ENCODE assay signal across 1 cellular context in the genomic region with DNA sequence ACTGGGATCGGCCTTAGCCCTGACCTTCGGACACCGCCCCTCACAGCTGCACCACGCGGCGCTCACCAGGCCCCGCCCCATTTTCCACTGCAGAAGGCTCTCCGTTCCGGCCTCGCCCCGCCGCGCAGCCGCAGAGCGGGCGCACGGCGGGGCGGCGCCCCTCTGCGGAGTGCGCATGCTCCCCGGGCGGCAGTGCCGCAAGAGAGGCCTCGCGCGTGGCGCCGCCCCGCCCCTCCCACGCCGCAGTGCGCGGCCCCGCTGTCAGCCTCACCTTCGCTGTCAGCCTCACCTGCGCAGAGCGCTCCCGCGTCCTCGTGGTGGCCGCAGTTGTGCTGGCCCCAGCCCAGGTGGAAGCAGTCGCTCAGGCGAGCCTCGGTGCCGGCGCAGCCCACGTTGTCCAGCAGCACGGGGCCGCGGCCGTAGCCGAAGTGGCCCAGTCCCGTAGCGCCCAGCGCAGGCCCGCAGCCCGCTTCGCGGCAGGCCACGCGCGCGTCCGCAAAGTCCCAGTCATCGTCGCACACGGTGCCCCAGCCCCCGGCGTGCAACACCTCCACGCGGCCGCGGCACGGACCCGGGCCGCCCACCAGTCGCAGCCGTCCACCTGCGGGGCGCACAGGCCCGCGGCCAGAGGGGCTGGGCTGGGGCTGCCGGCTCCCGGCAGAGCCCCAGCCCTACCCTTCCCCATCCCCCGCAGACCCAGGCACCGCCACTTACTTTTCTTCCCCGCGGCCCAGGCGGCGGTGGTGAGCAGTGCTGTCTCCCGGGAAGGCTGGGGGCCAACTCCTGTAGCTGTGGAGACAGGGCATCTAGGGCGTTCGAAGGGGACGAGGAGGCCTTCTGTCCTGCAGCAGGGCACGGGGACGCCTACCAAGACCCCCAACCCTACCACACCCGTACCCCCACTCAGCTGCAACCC.
TF ChIP-seq lines count a peak whose summit lies in the region.

No MANE protein-coding gene starts in this region.

TF ChIP-seq in HepG2, 621 proteins besides CTCF, POLR2A, EP300 and RAD21 (continued from another document and continues in another):
- TF ChIP-seq, protein P1, sequence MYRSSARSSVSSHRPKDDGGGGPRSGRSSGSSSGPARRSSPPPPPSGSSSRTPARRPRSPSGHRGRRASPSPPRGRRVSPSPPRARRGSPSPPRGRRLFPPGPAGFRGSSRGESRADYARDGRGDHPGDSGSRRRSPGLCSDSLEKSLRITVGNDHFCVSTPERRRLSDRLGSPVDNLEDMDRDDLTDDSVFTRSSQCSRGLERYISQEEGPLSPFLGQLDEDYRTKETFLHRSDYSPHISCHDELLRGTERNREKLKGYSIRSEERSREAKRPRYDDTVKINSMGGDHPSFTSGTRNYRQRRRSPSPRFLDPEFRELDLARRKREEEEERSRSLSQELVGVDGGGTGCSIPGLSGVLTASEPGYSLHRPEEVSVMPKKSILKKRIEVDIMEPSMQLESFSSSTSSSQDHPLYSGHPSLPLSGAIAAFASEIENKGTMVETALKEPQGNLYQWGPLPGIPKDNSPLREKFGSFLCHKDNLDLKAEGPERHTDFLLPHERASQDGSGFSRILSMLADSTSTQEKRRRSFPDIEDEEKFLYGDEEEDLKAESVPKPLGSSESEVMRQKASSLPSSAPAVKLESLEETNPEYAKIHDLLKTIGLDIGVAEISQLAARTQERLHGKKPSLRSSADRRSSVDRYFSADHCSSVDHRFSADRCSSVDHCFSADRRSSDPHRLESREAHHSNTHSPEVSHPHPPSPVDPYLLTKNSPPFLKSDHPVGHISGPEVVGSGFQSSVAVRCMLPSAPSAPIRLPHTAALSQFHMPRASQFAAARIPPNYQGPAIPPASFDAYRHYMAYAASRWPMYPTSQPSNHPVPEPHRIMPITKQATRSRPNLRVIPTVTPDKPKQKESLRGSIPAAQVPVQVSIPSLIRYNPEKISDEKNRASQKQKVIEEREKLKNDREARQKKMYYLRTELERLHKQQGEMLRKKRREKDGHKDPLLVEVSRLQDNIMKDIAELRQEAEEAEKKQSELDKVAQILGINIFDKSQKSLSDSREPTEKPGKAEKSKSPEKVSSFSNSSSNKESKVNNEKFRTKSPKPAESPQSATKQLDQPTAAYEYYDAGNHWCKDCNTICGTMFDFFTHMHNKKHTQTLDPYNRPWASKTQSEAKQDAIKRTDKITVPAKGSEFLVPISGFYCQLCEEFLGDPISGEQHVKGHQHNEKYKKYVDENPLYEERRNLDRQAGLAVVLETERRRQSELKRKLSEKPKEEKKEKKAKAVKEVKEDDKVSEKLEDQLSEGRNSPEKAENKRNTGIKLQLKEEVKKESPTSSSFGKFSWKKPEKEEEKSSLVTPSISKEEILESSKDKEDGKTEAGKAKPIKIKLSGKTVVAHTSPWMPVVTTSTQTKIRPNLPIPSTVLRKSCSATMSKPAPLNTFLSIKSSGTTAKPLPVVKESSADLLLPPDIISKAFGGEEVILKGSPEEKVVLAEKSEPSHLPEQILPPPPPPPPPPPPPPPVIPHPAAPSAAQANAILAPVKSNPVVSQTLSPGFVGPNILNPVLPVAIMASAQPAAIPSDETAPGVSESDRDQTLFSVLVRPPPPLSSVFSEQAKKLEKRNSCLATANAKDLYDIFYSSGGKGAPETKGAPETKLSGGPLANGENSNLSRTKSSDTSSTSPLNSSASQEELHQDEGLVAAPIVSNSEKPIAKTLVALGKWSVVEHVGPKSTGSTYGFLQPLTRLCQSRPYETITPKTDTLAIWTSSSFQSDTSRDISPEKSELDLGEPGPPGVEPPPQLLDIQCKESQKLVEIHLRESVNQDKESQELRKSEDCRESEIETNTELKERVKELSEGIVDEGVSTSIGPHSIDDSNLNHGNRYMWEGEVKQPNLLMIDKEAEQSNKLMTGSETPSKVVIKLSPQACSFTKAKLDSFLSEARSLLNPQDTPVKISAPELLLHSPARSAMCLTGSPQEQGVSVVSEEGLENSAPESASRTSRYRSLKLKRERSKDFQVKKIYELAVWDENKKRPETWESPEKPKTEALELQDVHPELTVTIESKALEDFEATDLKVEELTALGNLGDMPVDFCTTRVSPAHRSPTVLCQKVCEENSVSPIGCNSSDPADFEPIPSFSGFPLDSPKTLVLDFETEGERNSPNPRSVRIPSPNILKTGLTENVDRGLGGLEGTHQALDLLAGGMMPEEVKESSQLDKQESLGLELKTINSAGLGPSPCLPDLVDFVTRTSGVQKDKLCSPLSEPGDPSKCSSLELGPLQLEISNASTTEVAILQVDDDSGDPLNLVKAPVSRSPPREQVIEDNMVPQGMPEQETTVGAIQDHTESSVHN (CRISPR knock-in tag; IDR thresholded peaks at IDR 0.05), result no peak; the same call in 1 of the 2 replicates
- TF ChIP-seq ZNF383 (CRISPR knock-in tag; IDR thresholded peaks at IDR 0.05; ENCODE audit: borderline replicate concordance), result peak; percentile 49; the same call in 1 of the 2 replicates
- no peak for TF ChIP-seq CC2D1A (CRISPR knock-in tag; IDR thresholded peaks at IDR 0.05)
- 0 out of 2 replicates have a peak, but pooled peaks have one; percentile 65 for TF ChIP-seq ZNF678 (CRISPR knock-in tag; IDR thresholded peaks at IDR 0.05)
- TF ChIP-seq ZNF232 (CRISPR knock-in tag; IDR thresholded peaks at IDR 0.05; ENCODE audit: borderline replicate concordance), result no peak
- TF ChIP-seq, protein P2, sequence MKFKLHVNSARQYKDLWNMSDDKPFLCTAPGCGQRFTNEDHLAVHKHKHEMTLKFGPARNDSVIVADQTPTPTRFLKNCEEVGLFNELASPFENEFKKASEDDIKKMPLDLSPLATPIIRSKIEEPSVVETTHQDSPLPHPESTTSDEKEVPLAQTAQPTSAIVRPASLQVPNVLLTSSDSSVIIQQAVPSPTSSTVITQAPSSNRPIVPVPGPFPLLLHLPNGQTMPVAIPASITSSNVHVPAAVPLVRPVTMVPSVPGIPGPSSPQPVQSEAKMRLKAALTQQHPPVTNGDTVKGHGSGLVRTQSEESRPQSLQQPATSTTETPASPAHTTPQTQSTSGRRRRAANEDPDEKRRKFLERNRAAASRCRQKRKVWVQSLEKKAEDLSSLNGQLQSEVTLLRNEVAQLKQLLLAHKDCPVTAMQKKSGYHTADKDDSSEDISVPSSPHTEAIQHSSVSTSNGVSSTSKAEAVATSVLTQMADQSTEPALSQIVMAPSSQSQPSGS (CRISPR knock-in tag; IDR thresholded peaks at IDR 0.05), result peak; percentile 20
- TF ChIP-seq ARNT (IDR thresholded peaks at IDR 0.05), result no peak
- TF ChIP-seq ZFP90 (CRISPR knock-in tag; IDR thresholded peaks at IDR 0.05; ENCODE audit: borderline replicate concordance), result no peak; the same call in 1 of the 2 replicates
- no peak for TF ChIP-seq ZNF629 (CRISPR knock-in tag; conservative IDR thresholded peaks at IDR 0.05)
- TF ChIP-seq, protein P3, sequence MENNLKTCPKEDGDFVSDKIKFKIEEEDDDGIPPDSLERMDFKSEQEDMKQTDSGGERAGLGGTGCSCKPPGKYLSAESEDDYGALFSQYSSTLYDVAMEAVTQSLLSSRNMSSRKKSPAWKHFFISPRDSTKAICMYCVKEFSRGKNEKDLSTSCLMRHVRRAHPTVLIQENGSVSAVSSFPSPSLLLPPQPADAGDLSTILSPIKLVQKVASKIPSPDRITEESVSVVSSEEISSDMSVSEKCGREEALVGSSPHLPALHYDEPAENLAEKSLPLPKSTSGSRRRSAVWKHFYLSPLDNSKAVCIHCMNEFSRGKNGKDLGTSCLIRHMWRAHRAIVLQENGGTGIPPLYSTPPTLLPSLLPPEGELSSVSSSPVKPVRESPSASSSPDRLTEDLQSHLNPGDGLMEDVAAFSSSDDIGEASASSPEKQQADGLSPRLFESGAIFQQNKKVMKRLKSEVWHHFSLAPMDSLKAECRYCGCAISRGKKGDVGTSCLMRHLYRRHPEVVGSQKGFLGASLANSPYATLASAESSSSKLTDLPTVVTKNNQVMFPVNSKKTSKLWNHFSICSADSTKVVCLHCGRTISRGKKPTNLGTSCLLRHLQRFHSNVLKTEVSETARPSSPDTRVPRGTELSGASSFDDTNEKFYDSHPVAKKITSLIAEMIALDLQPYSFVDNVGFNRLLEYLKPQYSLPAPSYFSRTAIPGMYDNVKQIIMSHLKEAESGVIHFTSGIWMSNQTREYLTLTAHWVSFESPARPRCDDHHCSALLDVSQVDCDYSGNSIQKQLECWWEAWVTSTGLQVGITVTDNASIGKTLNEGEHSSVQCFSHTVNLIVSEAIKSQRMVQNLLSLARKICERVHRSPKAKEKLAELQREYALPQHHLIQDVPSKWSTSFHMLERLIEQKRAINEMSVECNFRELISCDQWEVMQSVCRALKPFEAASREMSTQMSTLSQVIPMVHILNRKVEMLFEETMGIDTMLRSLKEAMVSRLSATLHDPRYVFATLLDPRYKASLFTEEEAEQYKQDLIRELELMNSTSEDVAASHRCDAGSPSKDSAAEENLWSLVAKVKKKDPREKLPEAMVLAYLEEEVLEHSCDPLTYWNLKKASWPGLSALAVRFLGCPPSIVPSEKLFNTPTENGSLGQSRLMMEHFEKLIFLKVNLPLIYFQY (CRISPR knock-in tag; IDR thresholded peaks at IDR 0.05; ENCODE audit: borderline replicate concordance), result peak; percentile 62; the same call in 1 of the 2 replicates
- TF ChIP-seq ERF (CRISPR knock-in tag; IDR thresholded peaks at IDR 0.05), result peak; percentile 28
- no peak; the same call in 1 of the 2 replicates for TF ChIP-seq NCOR1 (IDR thresholded peaks at IDR 0.05; ENCODE audit: borderline replicate concordance, low read length)
- TF ChIP-seq ISX (CRISPR knock-in tag; conservative IDR thresholded peaks at IDR 0.05), result no peak
- TF ChIP-seq, protein P4, sequence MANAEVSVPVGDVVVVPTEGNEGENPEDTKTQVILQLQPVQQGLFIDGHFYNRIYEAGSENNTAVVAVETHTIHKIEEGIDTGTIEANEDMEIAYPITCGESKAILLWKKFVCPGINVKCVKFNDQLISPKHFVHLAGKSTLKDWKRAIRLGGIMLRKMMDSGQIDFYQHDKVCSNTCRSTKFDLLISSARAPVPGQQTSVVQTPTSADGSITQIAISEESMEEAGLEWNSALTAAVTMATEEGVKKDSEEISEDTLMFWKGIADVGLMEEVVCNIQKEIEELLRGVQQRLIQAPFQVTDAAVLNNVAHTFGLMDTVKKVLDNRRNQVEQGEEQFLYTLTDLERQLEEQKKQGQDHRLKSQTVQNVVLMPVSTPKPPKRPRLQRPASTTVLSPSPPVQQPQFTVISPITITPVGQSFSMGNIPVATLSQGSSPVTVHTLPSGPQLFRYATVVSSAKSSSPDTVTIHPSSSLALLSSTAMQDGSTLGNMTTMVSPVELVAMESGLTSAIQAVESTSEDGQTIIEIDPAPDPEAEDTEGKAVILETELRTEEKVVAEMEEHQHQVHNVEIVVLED (CRISPR knock-in tag; IDR thresholded peaks at IDR 0.05; ENCODE audit: borderline replicate concordance), result peak; percentile 58
- no peak; the same call in 1 of the 2 replicates for TF ChIP-seq SMYD3 (CRISPR knock-in tag; IDR thresholded peaks at IDR 0.05)
- TF ChIP-seq GPN1 (CRISPR knock-in tag; IDR thresholded peaks at IDR 0.05; ENCODE audit: borderline replicate concordance), result no peak
- peak; percentile 31; the same call in 1 of the 2 replicates for TF ChIP-seq ATAD3A (CRISPR knock-in tag; IDR thresholded peaks at IDR 0.05)
- no peak for TF ChIP-seq FOXK2 (IDR thresholded peaks at IDR 0.05)
- TF ChIP-seq, protein P5, sequence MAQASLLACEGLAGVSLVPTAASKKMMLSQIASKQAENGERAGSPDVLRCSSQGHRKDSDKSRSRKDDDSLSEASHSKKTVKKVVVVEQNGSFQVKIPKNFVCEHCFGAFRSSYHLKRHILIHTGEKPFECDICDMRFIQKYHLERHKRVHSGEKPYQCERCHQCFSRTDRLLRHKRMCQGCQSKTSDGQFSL (CRISPR knock-in tag; IDR thresholded peaks at IDR 0.05), result no peak
- no peak for TF ChIP-seq HNRNPL (IDR thresholded peaks at IDR 0.05; ENCODE audit: low read depth, low read length)
- TF ChIP-seq TBX3 (IDR thresholded peaks at IDR 0.05; ENCODE audit: borderline replicate concordance), result no peak
- TF ChIP-seq PHF8 (CRISPR knock-in tag; IDR thresholded peaks at IDR 0.05), result peak; percentile 89
- TF ChIP-seq HMGA1 (CRISPR knock-in tag; conservative IDR thresholded peaks at IDR 0.05), result no peak
- no peak for TF ChIP-seq SMARCE1 (IDR thresholded peaks at IDR 0.05; ENCODE audit: borderline replicate concordance)
- TF ChIP-seq SP5 (CRISPR knock-in tag; IDR thresholded peaks at IDR 0.05; ENCODE audit: borderline replicate concordance, low read depth), result peak; percentile 53
- TF ChIP-seq, protein P6, sequence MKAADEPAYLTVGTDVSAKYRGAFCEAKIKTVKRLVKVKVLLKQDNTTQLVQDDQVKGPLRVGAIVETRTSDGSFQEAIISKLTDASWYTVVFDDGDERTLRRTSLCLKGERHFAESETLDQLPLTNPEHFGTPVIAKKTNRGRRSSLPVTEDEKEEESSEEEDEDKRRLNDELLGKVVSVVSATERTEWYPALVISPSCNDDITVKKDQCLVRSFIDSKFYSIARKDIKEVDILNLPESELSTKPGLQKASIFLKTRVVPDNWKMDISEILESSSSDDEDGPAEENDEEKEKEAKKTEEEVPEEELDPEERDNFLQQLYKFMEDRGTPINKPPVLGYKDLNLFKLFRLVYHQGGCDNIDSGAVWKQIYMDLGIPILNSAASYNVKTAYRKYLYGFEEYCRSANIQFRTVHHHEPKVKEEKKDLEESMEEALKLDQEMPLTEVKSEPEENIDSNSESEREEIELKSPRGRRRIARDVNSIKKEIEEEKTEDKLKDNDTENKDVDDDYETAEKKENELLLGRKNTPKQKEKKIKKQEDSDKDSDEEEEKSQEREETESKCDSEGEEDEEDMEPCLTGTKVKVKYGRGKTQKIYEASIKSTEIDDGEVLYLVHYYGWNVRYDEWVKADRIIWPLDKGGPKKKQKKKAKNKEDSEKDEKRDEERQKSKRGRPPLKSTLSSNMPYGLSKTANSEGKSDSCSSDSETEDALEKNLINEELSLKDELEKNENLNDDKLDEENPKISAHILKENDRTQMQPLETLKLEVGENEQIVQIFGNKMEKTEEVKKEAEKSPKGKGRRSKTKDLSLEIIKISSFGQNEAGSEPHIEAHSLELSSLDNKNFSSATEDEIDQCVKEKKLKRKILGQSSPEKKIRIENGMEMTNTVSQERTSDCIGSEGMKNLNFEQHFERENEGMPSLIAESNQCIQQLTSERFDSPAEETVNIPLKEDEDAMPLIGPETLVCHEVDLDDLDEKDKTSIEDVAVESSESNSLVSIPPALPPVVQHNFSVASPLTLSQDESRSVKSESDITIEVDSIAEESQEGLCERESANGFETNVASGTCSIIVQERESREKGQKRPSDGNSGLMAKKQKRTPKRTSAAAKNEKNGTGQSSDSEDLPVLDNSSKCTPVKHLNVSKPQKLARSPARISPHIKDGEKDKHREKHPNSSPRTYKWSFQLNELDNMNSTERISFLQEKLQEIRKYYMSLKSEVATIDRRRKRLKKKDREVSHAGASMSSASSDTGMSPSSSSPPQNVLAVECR (CRISPR knock-in tag; IDR thresholded peaks at IDR 0.05; ENCODE audit: borderline replicate concordance), result peak; percentile 88
- TF ChIP-seq, protein P7, sequence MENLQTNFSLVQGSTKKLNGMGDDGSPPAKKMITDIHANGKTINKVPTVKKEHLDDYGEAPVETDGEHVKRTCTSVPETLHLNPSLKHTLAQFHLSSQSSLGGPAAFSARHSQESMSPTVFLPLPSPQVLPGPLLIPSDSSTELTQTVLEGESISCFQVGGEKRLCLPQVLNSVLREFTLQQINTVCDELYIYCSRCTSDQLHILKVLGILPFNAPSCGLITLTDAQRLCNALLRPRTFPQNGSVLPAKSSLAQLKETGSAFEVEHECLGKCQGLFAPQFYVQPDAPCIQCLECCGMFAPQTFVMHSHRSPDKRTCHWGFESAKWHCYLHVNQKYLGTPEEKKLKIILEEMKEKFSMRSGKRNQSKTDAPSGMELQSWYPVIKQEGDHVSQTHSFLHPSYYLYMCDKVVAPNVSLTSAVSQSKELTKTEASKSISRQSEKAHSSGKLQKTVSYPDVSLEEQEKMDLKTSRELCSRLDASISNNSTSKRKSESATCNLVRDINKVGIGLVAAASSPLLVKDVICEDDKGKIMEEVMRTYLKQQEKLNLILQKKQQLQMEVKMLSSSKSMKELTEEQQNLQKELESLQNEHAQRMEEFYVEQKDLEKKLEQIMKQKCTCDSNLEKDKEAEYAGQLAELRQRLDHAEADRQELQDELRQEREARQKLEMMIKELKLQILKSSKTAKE (CRISPR knock-in tag; IDR thresholded peaks at IDR 0.05; ENCODE audit: borderline replicate concordance), result no peak
- peak; percentile 95 for TF ChIP-seq IKZF4 (CRISPR knock-in tag; IDR thresholded peaks at IDR 0.05; ENCODE audit: borderline replicate concordance, low read depth, not compliant biosample characterization)
- TF ChIP-seq ZNF83 (CRISPR knock-in tag; IDR thresholded peaks at IDR 0.05; ENCODE audit: borderline replicate concordance), result no peak
